Comparison of ENCODE assay signal across 12 cellular contexts in the genomic region with DNA sequence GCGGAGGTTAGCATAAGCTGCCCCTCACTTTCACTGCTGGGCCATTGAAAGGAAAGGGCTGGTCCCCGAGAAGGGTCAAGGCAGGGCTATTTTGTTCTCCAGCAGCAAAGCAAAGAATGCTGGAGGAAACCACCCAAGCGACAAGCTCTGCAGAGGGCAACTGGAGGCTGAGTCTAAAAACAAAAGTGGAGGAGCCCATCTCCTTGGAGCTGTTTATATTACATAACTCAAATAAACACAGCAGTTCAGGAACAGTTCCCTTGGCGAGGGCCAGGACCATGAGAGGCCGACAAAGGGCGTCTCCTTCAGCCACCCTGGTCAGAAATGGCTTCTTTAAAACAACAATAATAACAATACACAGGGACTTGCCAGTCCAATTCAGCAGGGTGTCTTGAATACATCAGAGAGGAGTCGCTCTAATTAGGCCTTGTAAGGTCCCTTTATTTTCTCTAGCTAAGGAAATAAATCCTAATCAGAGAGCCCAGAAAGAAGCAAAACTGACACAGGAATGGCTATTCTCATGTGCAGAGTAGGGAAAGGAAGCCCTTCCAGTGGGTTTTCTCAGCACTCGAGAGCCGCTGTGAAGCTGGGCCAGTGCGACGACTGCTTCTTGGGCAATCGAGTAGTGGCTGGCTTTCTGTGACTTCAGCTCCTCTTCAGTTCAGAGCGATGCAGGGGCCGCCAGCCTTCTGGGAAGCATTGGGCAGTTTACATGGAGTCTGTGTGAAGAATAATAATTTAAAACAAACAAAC. TPM values are rescaled to one million over a fixed set of nuclear protein-coding genes. Genes with fewer than 3 reads are reported as not detected.
A peak's percentile ranks its signal among the peaks of the same experiment; 100 is the strongest.
DNase-seq lines count a peak whose midpoint lies in the region; ATAC-seq, FAIRE-seq and TF ChIP-seq lines count a peak whose summit lies in the region.
"Had no signal": no experiment of that assay in that cellular context is flagged by ENCODE, and none has a peak within 500 bp of the region (broad histone marks: within the 10 kb centered on the region; RNA-seq: fewer than 3 reads in every experiment).

No MANE protein-coding gene starts in this region.

- no peaks in the 10 kb centered on the region for H3K27me3 ChIP-seq in sigmoid colon

- no peaks in the 10 kb centered on the region for H3K9me3 ChIP-seq in sigmoid colon

- 64 to 69% methylated on average over 14 of the region's 14 CpGs for WGBS in sigmoid colon, 2 donors

- H3K27ac ChIP-seq in sigmoid colon, result peak overlapping the region; percentile 88 to 99 (median 96)

- no peak overlapping the region for H3K27ac Mint-ChIP-seq in activated CD4-positive, alpha-beta T cell treated with anti-CD3 and anti-CD28 coated beads for 36 hours
- H3K27ac Mint-ChIP-seq: immature natural killer cell had no signal

- no peak for TF ChIP-seq POLR2A in sigmoid colon (IDR thresholded peaks at IDR 0.05)

- CTCF ChIA-PET in activated CD4-positive, alpha-beta T cell treated with anti-CD3 and anti-CD28 coated beads for 36 hours (lab: Charles Lee), result interaction anchor here (0.8 to 1.4 kb wide), 3 partner anchors 17 to 81 kb away, joined by 3 to 4 read pairs (median 3); no protein-coding TSS in a partner anchor

- POLR2A ChIA-PET in activated CD4-positive, alpha-beta T cell treated with anti-CD3 and anti-CD28 coated beads for 36 hours (lab: Charles Lee), result interaction anchor here (0.6 kb wide), 1 partner anchor 55 kb away, joined by 3 read pairs; no protein-coding TSS in a partner anchor

- no peaks in the 10 kb centered on the region for H3K27me3 Mint-ChIP-seq in activated CD4-positive, alpha-beta T cell treated with anti-CD3 and anti-CD28 coated beads for 36 hours

- peaks cover 0 to 100% (median 99%) of the 10 kb centered on the region in 4 donors for H3K4me1 ChIP-seq in sigmoid colon

- no peak for TF ChIP-seq CTCF in cardiac fibroblast (IDR thresholded peaks at IDR 0.05; ENCODE audit: low read depth, low read length)
- TF ChIP-seq CTCF in sigmoid colon (IDR thresholded peaks at IDR 0.05), result no peak

- intact Hi-C loops in sigmoid colon (cut with DNase I), result loop anchor here (2.0 kb wide), 1 partner anchor 187 kb away; no protein-coding TSS in a partner anchor
- intact Hi-C loops in activated CD4-positive, alpha-beta T cell treated with anti-CD3 and anti-CD28 coated beads for 36 hours (cut with DNase I, micrococcal nuclease), result no loop called here

- DNase-seq in cardiac fibroblast (ENCODE audit: low read depth in 2 of 2) (peak; percentile 78 to 90), kidney tubule cell (ENCODE audit: low spot score) (peak; percentile 64), sigmoid colon (peak; percentile 93), DMS53 treated with DMSO at 0.1 percent for 48 hours (lab: John Stamatoyannopoulos, UW; ENCODE audit: unreplicated experiment) (no peak)
- no peak for DNase-seq in activated CD4-positive, alpha-beta T cell treated with anti-CD3 and anti-CD28 coated beads for 36 hours
- DNase-seq in activated CD4-positive, alpha-beta T cell treated with anti-CD3 and anti-CD28 coated beads, Interleukin-2, amount 50 U/mL, for 48 hours, result no peak
- DNase-seq: EL, immature natural killer cell, NCI-H2171 had no signal

- no peaks in the 10 kb centered on the region for H3K36me3 ChIP-seq in sigmoid colon

- peak; percentile 13 for FAIRE-seq in G401.6 (lab: Jason Lieb, UNC)
- FAIRE-seq: bronchial epithelial cell had no signal

- H3K36me3 Mint-ChIP-seq in activated CD4-positive, alpha-beta T cell treated with anti-CD3 and anti-CD28 coated beads for 36 hours (ENCODE audit: low read depth), result no peaks in the 10 kb centered on the region
- H3K36me3 Mint-ChIP-seq: immature natural killer cell had no signal

- H3K9me3 Mint-ChIP-seq in activated CD4-positive, alpha-beta T cell treated with anti-CD3 and anti-CD28 coated beads for 36 hours (ENCODE audit: low read depth), result no peaks in the 10 kb centered on the region
- H3K9me3 Mint-ChIP-seq: immature natural killer cell had no signal

- H3K4me1 Mint-ChIP-seq in activated CD4-positive, alpha-beta T cell treated with anti-CD3 and anti-CD28 coated beads for 36 hours, result no peaks in the 10 kb centered on the region
- H3K4me1 Mint-ChIP-seq: immature natural killer cell had no signal

- no peak overlapping the region for H3K4me3 ChIP-seq in cardiac fibroblast (replicated peaks in 1 of 2; ENCODE audit: low read depth in 2 of 2, low read length in 2 of 2)
- no peak overlapping the region for H3K4me3 ChIP-seq in sigmoid colon

- peak; percentile 75 to 90 (median 78) for TF ChIP-seq EP300 in sigmoid colon (IDR thresholded peaks at IDR 0.05)

- ATAC-seq in GM19328 (IDR thresholded peaks at IDR 0.05; ENCODE audit: unreplicated experiment), result no peak
- no peak for ATAC-seq in activated CD4-positive, alpha-beta T cell treated with anti-CD3 and anti-CD28 coated beads for 36 hours

- H3K4me3 Mint-ChIP-seq in activated CD4-positive, alpha-beta T cell treated with anti-CD3 and anti-CD28 coated beads for 36 hours, result no peak overlapping the region
- H3K4me3 Mint-ChIP-seq: immature natural killer cell had no signal

RNA-seq across cellular contexts. Expression of a gene that starts 57.0 kb away (rescaled TPM):
- total RNA-seq in sigmoid colon, result 10 to 100 TPM in 3 of 4 donors, 1 to 10 TPM in 1; 9.2 to 21.0 (median 12.3) TPM
- polyA plus RNA-seq in sigmoid colon, result 10 to 100 TPM in 1 of 3 donors, 1 to 10 TPM in 2; 5.5 to 22.1 (median 9.0) TPM
- 10 to 100 TPM; 37.7 to 41.5 TPM for total RNA-seq in activated CD4-positive, alpha-beta T cell treated with anti-CD3 and anti-CD28 coated beads for 36 hours

Comparison
In these comparisons a context has a peak if more than half of its experiments do, and no peak if none do; other contexts are left out.
1. DNase-seq: peak in cardiac fibroblast (2 of 2), kidney tubule cell (single experiment) and sigmoid colon (single experiment); none in activated CD4-positive, alpha-beta T cell treated with anti-CD3 and anti-CD28 coated beads for 36 hours (single experiment), DMS53 treated with DMSO at 0.1 percent for 48 hours (single experiment) and activated CD4-positive, alpha-beta T cell treated with anti-CD3 and anti-CD28 coated beads, Interleukin-2, amount 50 U/mL, for 48 hours (0 of 2).